Comparison of ENCODE assay signal across 10 cellular contexts in genomic region chr7:142797799-142798377, GRCh38. TPM values are rescaled to one million over a fixed set of nuclear protein-coding genes. Genes with fewer than 3 reads are reported as not detected.
A peak's percentile ranks its signal among the peaks of the same experiment; 100 is the strongest.
DNase-seq lines count a peak whose midpoint lies in the region; ATAC-seq, FAIRE-seq and TF ChIP-seq lines count a peak whose summit lies in the region.
"Had no signal": no experiment of that assay in that cellular context is flagged by ENCODE, and none has a peak within 500 bp of the region (broad histone marks: within the 10 kb centered on the region; RNA-seq: fewer than 3 reads in every experiment).

No MANE protein-coding gene starts in this region.

- CTCF ChIA-PET in SK-N-SH (lab: Yijun Ruan, JAX) = interaction anchor here (1.0 to 15.4 kb wide), 13 partner anchors 13 to 339 kb away, joined by 3 to 163 read pairs (median 5); no protein-coding TSS in a partner anchor
- CTCF ChIA-PET in activated naive CD4-positive, alpha-beta T cell treated with anti-CD3 and anti-CD28 coated beads, Interleukin-2, amount 10 ng/mL, durations not matched to agents 7 days and 5 days (lab: Charles Lee) = interaction anchor here (1.1 to 21.8 kb wide), 5 partner anchors 9 to 459 kb away, joined by 3 to 346 read pairs (median 11); no protein-coding TSS in a partner anchor

- DNase-seq in SK-N-SH (peak; percentile 40), kidney (peak; percentile 64), suprapubic skin (ENCODE audit: low spot score in 2 of 2) (peak in 1 of 2 donors; percentile 38), medulla oblongata (ENCODE audit: extremely low spot score) (no peak)
- peak; percentile 53 for DNase-seq in activated naive CD4-positive, alpha-beta T cell treated with anti-CD3 and anti-CD28 coated beads, Interleukin-2, amount 10 ng/mL, durations not matched to agents 7 days and 5 days

- H3K79me2 ChIP-seq in SK-N-SH (ENCODE audit: insufficient read depth) = no peaks in the 10 kb centered on the region

- no peak for TF ChIP-seq EP300 in SK-N-SH (IDR thresholded peaks at IDR 0.05; ENCODE audit: borderline replicate concordance in 1 of 2, low read depth in 1 of 2, low read length in 1 of 2)
- TF ChIP-seq EP300 in suprapubic skin (IDR thresholded peaks at IDR 0.05) = no peak

- H2AFZ ChIP-seq in SK-N-SH (ENCODE audit: low read depth) = no peak overlapping the region

- no peak overlapping the region for H3K27ac ChIP-seq in SK-N-SH (ENCODE audit: low read depth in 2 of 2, low read length in 1 of 2)
- H3K27ac ChIP-seq in kidney (ENCODE audit: low read depth in 2 of 2, low read length in 2 of 2) = peak overlapping the region in 1 of 2 donors; percentile 48
- no peak overlapping the region for H3K27ac ChIP-seq in suprapubic skin
- H3K27ac ChIP-seq: KMS-11 had no signal

- no peaks in the 10 kb centered on the region for H3K9me3 Mint-ChIP-seq in activated naive CD4-positive, alpha-beta T cell treated with anti-CD3 and anti-CD28 coated beads, Interleukin-2, amount 10 ng/mL, durations not matched to agents 7 days and 5 days

- H3K9ac ChIP-seq in SK-N-SH (no peak overlapping the region), kidney (ENCODE audit: low read length in 2 of 2) (no peak overlapping the region)
- H3K9ac ChIP-seq: KMS-11 had no signal

- peaks cover 61% of the 10 kb centered on the region for H3K27me3 ChIP-seq in SK-N-SH (ENCODE audit: insufficient read depth)
- H3K27me3 ChIP-seq in suprapubic skin = peaks cover 48% of the 10 kb centered on the region

- no peaks in the 10 kb centered on the region for H3F3A ChIP-seq in SK-N-SH (replicated peaks; ENCODE audit: insufficient read depth)

- peaks cover 87% of the 10 kb centered on the region for H3K36me3 Mint-ChIP-seq in activated naive CD4-positive, alpha-beta T cell treated with anti-CD3 and anti-CD28 coated beads, Interleukin-2, amount 10 ng/mL, durations not matched to agents 7 days and 5 days

- TF ChIP-seq RAD21 in SK-N-SH (IDR thresholded peaks at IDR 0.05; ENCODE audit: low read length) = no peak

- FAIRE-seq in kidney (lab: Jason Lieb, UNC) = no peak
- FAIRE-seq: A204.1 had no signal

- H3K27me3 Mint-ChIP-seq in activated naive CD4-positive, alpha-beta T cell treated with anti-CD3 and anti-CD28 coated beads, Interleukin-2, amount 10 ng/mL, durations not matched to agents 7 days and 5 days = peaks cover 10% of the 10 kb centered on the region

- TF ChIP-seq POLR2A in suprapubic skin (IDR thresholded peaks at IDR 0.05) = no peak

- H3K9me3 ChIP-seq in SK-N-SH (no peaks in the 10 kb centered on the region), kidney (ENCODE audit: control insufficient read depth in 1 of 2, low read length in 2 of 2) (no peaks in the 10 kb centered on the region), suprapubic skin (no peaks in the 10 kb centered on the region)

- H3K4me1 Mint-ChIP-seq in activated naive CD4-positive, alpha-beta T cell treated with anti-CD3 and anti-CD28 coated beads, Interleukin-2, amount 10 ng/mL, durations not matched to agents 7 days and 5 days = peaks cover 69% of the 10 kb centered on the region

- WGBS in SK-N-SH (ENCODE audit: low lambda C conversion rate) = 63% methylated on average over 13 of the region's 13 CpGs
- 15% methylated on average over 13 of the region's 13 CpGs for WGBS in suprapubic skin

- peak overlapping the region; percentile 31; the same call in 1 of the 2 replicates for H3K4me2 ChIP-seq in SK-N-SH
- H3K4me2 ChIP-seq: KMS-11 had no signal

- no peaks in the 10 kb centered on the region for H3K9me2 ChIP-seq in SK-N-SH

- intact Hi-C loops in kidney (cut with DNase I) = no loop called here

- H3K4me3 ChIP-seq in SK-N-SH (ENCODE audit: low read depth in 2 of 2, low read length in 1 of 2) (no peak overlapping the region), kidney (ENCODE audit: low read length in 2 of 2) (peak overlapping the region; percentile 9 to 17), suprapubic skin (peak overlapping the region; percentile 50)

- peak overlapping the region; percentile 100 for H3K27ac Mint-ChIP-seq in activated naive CD4-positive, alpha-beta T cell treated with anti-CD3 and anti-CD28 coated beads, Interleukin-2, amount 10 ng/mL, durations not matched to agents 7 days and 5 days

- peak overlapping the region; percentile 92 for H3K4me3 Mint-ChIP-seq in activated naive CD4-positive, alpha-beta T cell treated with anti-CD3 and anti-CD28 coated beads, Interleukin-2, amount 10 ng/mL, durations not matched to agents 7 days and 5 days

- POLR2A ChIA-PET in SK-N-SH (lab: Yijun Ruan, JAX) = no interaction called here

- ATAC-seq in SK-N-SH treated with all-trans-retinoic acid at 6 μM for 48 hours (no peak), HG03457 (IDR thresholded peaks at IDR 0.05; ENCODE audit: unreplicated experiment) (no peak), GM21717 (IDR thresholded peaks at IDR 0.05; ENCODE audit: unreplicated experiment) (no peak)

- H4K20me1 ChIP-seq in SK-N-SH (ENCODE audit: insufficient read depth) = no peaks in the 10 kb centered on the region

- H3K4me1 ChIP-seq in SK-N-SH (ENCODE audit: control insufficient read depth in 1 of 2, insufficient read depth in 2 of 2, low read depth in 1 of 2, low read length in 1 of 2) (peaks cover 0 to 9% of the 10 kb centered on the region in 2 experiments; a peak in 1 of 4 replicates), kidney (ENCODE audit: control insufficient read depth in 1 of 2, insufficient read depth in 1 of 2, low read depth in 1 of 2, low read length in 2 of 2) (peaks cover 0 to 6% of the 10 kb centered on the region in 2 donors), suprapubic skin (peaks cover 18% of the 10 kb centered on the region)

- no peak for TF ChIP-seq CTCF in SK-N-SH (IDR thresholded peaks at IDR 0.05)
- no peak for TF ChIP-seq CTCF in kidney (IDR thresholded peaks at IDR 0.05; ENCODE audit: borderline replicate concordance, extremely low read depth, insufficient read depth)
- TF ChIP-seq CTCF in suprapubic skin (IDR thresholded peaks at IDR 0.05) = no peak

- H3K36me3 ChIP-seq in SK-N-SH (replicated peaks in 1 of 2; ENCODE audit: control insufficient read depth in 1 of 2, insufficient read depth in 2 of 2, low read length in 1 of 2) = no peaks in the 10 kb centered on the region
- no peaks in the 10 kb centered on the region for H3K36me3 ChIP-seq in kidney (ENCODE audit: control insufficient read depth in 1 of 2, insufficient read depth in 2 of 2, low read length in 2 of 2)
- H3K36me3 ChIP-seq in suprapubic skin = no peaks in the 10 kb centered on the region

TF ChIP-seq in SK-N-SH, 30 proteins besides CTCF, POLR2A, EP300 and RAD21:
- TF ChIP-seq ELF1 (IDR thresholded peaks at IDR 0.05) = no peak
- no peak for TF ChIP-seq GATA2 (CRISPR knock-in tag; IDR thresholded peaks at IDR 0.05)
- no peak for TF ChIP-seq FOSL2 (IDR thresholded peaks at IDR 0.05; ENCODE audit: borderline replicate concordance, low read depth)
- TF ChIP-seq CHD2 (IDR thresholded peaks at IDR 0.05; ENCODE audit: low read length, partially characterized antibody) = no peak
- no peak for TF ChIP-seq GABPA (IDR thresholded peaks at IDR 0.05; ENCODE audit: low read depth)
- TF ChIP-seq TEAD4 (IDR thresholded peaks at IDR 0.05; ENCODE audit: borderline replicate concordance, insufficient read depth) = no peak
- no peak for TF ChIP-seq NRF1 (IDR thresholded peaks at IDR 0.05; ENCODE audit: low read depth, low read length)
- no peak for TF ChIP-seq NFIC (IDR thresholded peaks at IDR 0.05; ENCODE audit: borderline replicate concordance)
- TF ChIP-seq POLR2AphosphoS5 (IDR thresholded peaks at IDR 0.05; ENCODE audit: low read depth, low read length) = no peak
TF ChIP-seq in SK-N-SH: peak in this region for 0.

TF ChIP-seq in SK-N-SH treated with all-trans-retinoic acid at 6 μM for 48 hours, 23 proteins besides CTCF, POLR2A, EP300 and RAD21:
- TF ChIP-seq SNAI2 (CRISPR knock-in tag; IDR thresholded peaks at IDR 0.05) (no peak), POU6F1 (CRISPR knock-in tag; IDR thresholded peaks at IDR 0.05; ENCODE audit: borderline replicate concordance, low read depth) (no peak)

RNA-seq across cellular contexts. Expression of gene PRSS2, which starts 27.1 kb away (rescaled TPM):
- polyA plus RNA-seq in SK-N-SH (2012; rRNA removed) (not detected in 2 replicates), kidney (ENCODE audit: insufficient read depth, low read depth, low replicate concordance) (not detected)
- not detected in 2 replicates for polyA plus RNA-seq in SK-N-SH (2012; cell fraction: cytosol; rRNA removed)
- polyA plus RNA-seq in SK-N-SH (2012; cell fraction: nucleus; rRNA removed) = not detected in 2 replicates
- total RNA-seq in kidney (not detected), suprapubic skin (not detected)

RNA-seq across cellular contexts. Expression of gene PRSS1, which starts 48.6 kb away (rescaled TPM):
- polyA plus RNA-seq in SK-N-SH (2012; rRNA removed) = not detected in 2 replicates
- not detected in 2 replicates for polyA plus RNA-seq in SK-N-SH (2012; cell fraction: cytosol; rRNA removed)
- polyA plus RNA-seq in SK-N-SH (2012; cell fraction: nucleus; rRNA removed) = not detected in 2 replicates
- not detected for total RNA-seq in kidney
- polyA plus RNA-seq in kidney (ENCODE audit: insufficient read depth, low read depth, low replicate concordance) = not detected
- not detected for total RNA-seq in suprapubic skin

RNA-seq across cellular contexts. Expression of gene EPHB6, which starts 57.0 kb away (rescaled TPM):
- 1.2 and 1.8 TPM in 2 replicates for polyA plus RNA-seq in SK-N-SH (2012; rRNA removed)
- polyA plus RNA-seq in SK-N-SH (2012; cell fraction: cytosol; rRNA removed) = 1.1 and 1.2 TPM in 2 replicates
- polyA plus RNA-seq in SK-N-SH (2012; cell fraction: nucleus; rRNA removed) = 4.0 and 4.7 TPM in 2 replicates
- 17.4 TPM for total RNA-seq in kidney
- polyA plus RNA-seq in kidney (ENCODE audit: insufficient read depth, low read depth, low replicate concordance) = 10.4 TPM
- total RNA-seq in suprapubic skin = 100 to 1,000 TPM; 207 to 299 (median 258) TPM

Comparison
In these comparisons a context has a peak if more than half of its experiments do, and no peak if none do; other contexts are left out.
1. H3K4me3 ChIP-seq: peak in kidney (2 of 2) and suprapubic skin (single experiment); none in SK-N-SH (0 of 2).
2. RNA of gene EPHB6, which starts 57.0 kb away (total RNA-seq): 207 to 299 TPM in suprapubic skin; 17.4 TPM in kidney (single experiment); every median in the first group is over 10 times any median in the second.